In genomic region chr9:6681957-6682501, GRCh38 we compare ENCODE assay signal across 1 cellular context.
A peak's percentile ranks its signal among the peaks of the same experiment; 100 is the strongest.
TF ChIP-seq lines count a peak whose summit lies in the region.

No MANE protein-coding gene starts in this region.

TF ChIP-seq in K562, 482 proteins besides CTCF, POLR2A, EP300 and RAD21 (continued from another document):
- TF ChIP-seq GTF3C2 (IDR thresholded peaks at IDR 0.05; ENCODE audit: borderline replicate concordance, extremely low read depth, insufficient read length) (no peak), BCOR (IDR thresholded peaks at IDR 0.05) (0 out of 2 replicates have a peak, but pooled peaks have one; percentile 10), FOXJ3 (CRISPR knock-in tag; IDR thresholded peaks at IDR 0.05) (no peak), ZNF318 (IDR thresholded peaks at IDR 0.05; ENCODE audit: borderline replicate concordance in 1 of 2, low read depth in 1 of 2) (no peak), TCF3 (CRISPR knock-in tag; IDR thresholded peaks at IDR 0.05) (0 out of 2 replicates have a peak, but pooled peaks have one; percentile 2), CAMTA2 (CRISPR knock-in tag; conservative IDR thresholded peaks at IDR 0.05) (no peak), SMAD4 (CRISPR knock-in tag; conservative IDR thresholded peaks at IDR 0.05) (no peak), NBN (IDR thresholded peaks at IDR 0.05; ENCODE audit: low read depth) (no peak), HDAC6 (IDR thresholded peaks at IDR 0.05; ENCODE audit: low read depth, low read length) (no peak), TSHZ1 (CRISPR knock-in tag; IDR thresholded peaks at IDR 0.05) (no peak), SAP30 (IDR thresholded peaks at IDR 0.05; ENCODE audit: borderline replicate concordance, insufficient read depth, low read depth, low read length, poor library complexity, severe bottlenecking) (no peak), BDP1 (IDR thresholded peaks at IDR 0.05; ENCODE audit: insufficient read depth, insufficient read length) (no peak), ZNF609 (CRISPR knock-in tag; IDR thresholded peaks at IDR 0.05; ENCODE audit: borderline replicate concordance) (no peak), FOXK2 (conservative IDR thresholded peaks at IDR 0.05 in 1 of 2, IDR thresholded peaks at IDR 0.05 in 1 of 2; ENCODE audit: low read depth in 2 of 2) (no peak), BCLAF1 (IDR thresholded peaks at IDR 0.05; ENCODE audit: borderline replicate concordance in 1 of 2, control insufficient read depth in 1 of 2, low read depth in 2 of 2, low read length in 1 of 2) (no peak), ZNF280B (CRISPR knock-in tag; IDR thresholded peaks at IDR 0.05) (no peak), POU5F1 (IDR thresholded peaks at IDR 0.05; ENCODE audit: borderline replicate concordance, low read depth, low read length, partially characterized antibody) (no peak), ZNF830 (CRISPR knock-in tag; IDR thresholded peaks at IDR 0.05) (no peak)
